Comparison of ENCODE assay signal across 11 cellular contexts in the genomic region with DNA sequence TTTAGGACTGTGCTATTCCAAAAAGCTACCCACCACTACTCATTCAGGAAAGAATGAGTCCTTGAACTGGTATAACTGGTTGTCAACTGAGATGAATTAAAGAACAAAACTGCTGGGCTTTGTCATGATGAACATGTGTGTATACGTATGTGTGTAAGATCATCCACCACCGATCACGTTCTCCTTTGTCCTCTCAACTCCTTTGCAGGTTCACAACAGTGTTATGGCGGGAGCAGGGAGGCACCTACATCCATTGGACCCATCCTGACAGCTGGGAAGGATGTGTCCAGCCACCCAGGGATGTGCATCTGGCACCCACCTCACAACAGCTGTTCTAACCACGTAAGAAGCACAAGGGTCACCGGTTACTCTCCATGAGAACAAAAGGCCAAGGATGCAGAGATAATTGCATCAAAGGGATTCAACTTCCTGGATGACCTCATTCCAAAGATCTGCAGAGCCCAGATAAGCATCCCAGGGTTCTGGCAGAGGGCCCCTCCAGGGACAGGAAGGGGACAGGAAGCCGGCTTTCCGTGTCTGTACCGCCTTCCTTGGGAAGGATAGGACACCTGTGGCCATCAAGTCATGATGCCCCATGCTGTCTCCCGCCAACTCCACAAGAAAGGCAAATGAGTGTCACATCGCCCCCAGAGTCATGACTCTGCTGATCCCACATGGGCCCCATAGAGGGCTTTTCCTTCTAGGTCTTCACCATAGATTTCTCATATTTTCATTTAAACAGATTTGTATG.
A peak's percentile ranks its signal among the peaks of the same experiment; 100 is the strongest.
DNase-seq lines count a peak whose midpoint lies in the region; ATAC-seq, FAIRE-seq and TF ChIP-seq lines count a peak whose summit lies in the region.
"Had no signal": no experiment of that assay in that cellular context is flagged by ENCODE, and none has a peak within 500 bp of the region (broad histone marks: within the 10 kb centered on the region; RNA-seq: fewer than 3 reads in every experiment).

No MANE protein-coding gene starts in this region.

- no peaks in the 10 kb centered on the region for H3K36me3 Mint-ChIP-seq in activated CD4-positive, alpha-beta T cell treated with anti-CD3 and anti-CD28 coated beads, Interleukin-2, amount 10 ng/mL, durations not matched to agents 24 days and 14 days (ENCODE audit: low read depth)

- no peak overlapping the region for H3K27ac Mint-ChIP-seq in activated CD4-positive, alpha-beta T cell treated with anti-CD3 and anti-CD28 coated beads, Interleukin-2, amount 10 ng/mL, durations not matched to agents 24 days and 14 days
- H3K27ac Mint-ChIP-seq: stimulated activated naive CD8-positive, alpha-beta T cell treated with anti-CD3 and anti-CD28 coated beads, Interleukin-15, Interleukin-2, amounts not matched to agents 100 ng/mL and 50 ng/mL, for 24 hours had no signal

- H3K4me3 ChIP-seq in gastroesophageal sphincter = no peak overlapping the region
- H3K4me3 ChIP-seq in psoas muscle = no peak overlapping the region

- no peak for TF ChIP-seq CTCF in gastroesophageal sphincter (IDR thresholded peaks at IDR 0.05)
- no peak for TF ChIP-seq CTCF in psoas muscle (IDR thresholded peaks at IDR 0.05)

- H3K27me3 ChIP-seq in gastroesophageal sphincter = no peaks in the 10 kb centered on the region
- H3K27me3 ChIP-seq in psoas muscle (ENCODE audit: insufficient read depth in 3 of 3, low read length in 2 of 3) = no peaks in the 10 kb centered on the region

- no peak for TF ChIP-seq POLR2A in H54 (IDR thresholded peaks at IDR 0.05; ENCODE audit: low read depth, low read length)
- no peak for TF ChIP-seq POLR2A in gastroesophageal sphincter (IDR thresholded peaks at IDR 0.05)

- no peak overlapping the region for H3K27ac ChIP-seq in gastroesophageal sphincter
- peak overlapping the region; percentile 53 for H3K27ac ChIP-seq in psoas muscle

- no peaks in the 10 kb centered on the region for H3K9me3 Mint-ChIP-seq in activated CD4-positive, alpha-beta T cell treated with anti-CD3 and anti-CD28 coated beads, Interleukin-2, amount 10 ng/mL, durations not matched to agents 24 days and 14 days
- H3K9me3 Mint-ChIP-seq: stimulated activated naive CD8-positive, alpha-beta T cell treated with anti-CD3 and anti-CD28 coated beads, Interleukin-15, Interleukin-2, amounts not matched to agents 100 ng/mL and 50 ng/mL, for 24 hours had no signal

- H3K4me1 Mint-ChIP-seq in activated CD4-positive, alpha-beta T cell treated with anti-CD3 and anti-CD28 coated beads, Interleukin-2, amount 10 ng/mL, durations not matched to agents 24 days and 14 days = peaks cover 3% of the 10 kb centered on the region

- H3K9me3 ChIP-seq in gastroesophageal sphincter (peaks cover 0 to 4% (median 0%) of the 10 kb centered on the region in 3 donors), psoas muscle (no peaks in the 10 kb centered on the region)

- H3K4me1 ChIP-seq in gastroesophageal sphincter = no peaks in the 10 kb centered on the region
- H3K4me1 ChIP-seq in psoas muscle = no peaks in the 10 kb centered on the region

- FAIRE-seq in H54 (lab: Jason Lieb, UNC) = peak; percentile 65

- no peaks in the 10 kb centered on the region for H3K36me3 ChIP-seq in gastroesophageal sphincter
- no peaks in the 10 kb centered on the region for H3K36me3 ChIP-seq in psoas muscle (ENCODE audit: insufficient read depth in 1 of 2, low read depth in 1 of 2)

- 77% methylated on average over 8 of the region's 11 CpGs; no CpG with 5 or more reads in 1 of the 2 donors for WGBS in gastroesophageal sphincter (ENCODE audit: low coverage in 1 of 2), 2 donors
- WGBS in psoas muscle, 3 donors = 57 to 69% (median 59%) methylated on average over 11 of the region's 11 CpGs

- DNase-seq in H54 (ENCODE audit: insufficient read length, low spot score) (peak; percentile 47), SHP77 (lab: John Stamatoyannopoulos, UW) (peak; percentile 79 to 85), psoas muscle (peak in 1 of 2 donors; percentile 17), KG1 (lab: John Stamatoyannopoulos, UW) (no peak), H4 (ENCODE audit: low spot score) (no peak)
- DNase-seq in activated CD4-positive, alpha-beta T cell treated with anti-CD3 and anti-CD28 coated beads, Interleukin-2, amount 10 ng/mL, durations not matched to agents 24 days and 14 days = no peak
- DNase-seq: activated CD8-positive, alpha-beta memory T cell treated with anti-CD3 and anti-CD28 coated beads, Interleukin-2, amount 50 U/mL, for 4 hours; posterior cingulate gyrus had no signal

- intact Hi-C loops in psoas muscle (cut with DNase I) = no loop called here
- intact Hi-C loops in activated CD4-positive, alpha-beta T cell treated with anti-CD3 and anti-CD28 coated beads, Interleukin-2, amount 10 ng/mL, durations not matched to agents 24 days and 14 days (cut with micrococcal nuclease) = no loop called here

- no peak for TF ChIP-seq EP300 in gastroesophageal sphincter (IDR thresholded peaks at IDR 0.05)

- ATAC-seq in gastroesophageal sphincter (peak; percentile 56), psoas muscle (peak; percentile 33 to 84 (median 76)), GM21528 (IDR thresholded peaks at IDR 0.05; ENCODE audit: low FRiP score, unreplicated experiment) (no peak)

- peaks cover 15% of the 10 kb centered on the region for H3K27me3 Mint-ChIP-seq in activated CD4-positive, alpha-beta T cell treated with anti-CD3 and anti-CD28 coated beads, Interleukin-2, amount 10 ng/mL, durations not matched to agents 24 days and 14 days
- H3K27me3 Mint-ChIP-seq: stimulated activated naive CD8-positive, alpha-beta T cell treated with anti-CD3 and anti-CD28 coated beads, Interleukin-15, Interleukin-2, amounts not matched to agents 100 ng/mL and 50 ng/mL, for 24 hours had no signal

- no peak overlapping the region for H3K4me3 Mint-ChIP-seq in activated CD4-positive, alpha-beta T cell treated with anti-CD3 and anti-CD28 coated beads, Interleukin-2, amount 10 ng/mL, durations not matched to agents 24 days and 14 days
- H3K4me3 Mint-ChIP-seq: stimulated activated naive CD8-positive, alpha-beta T cell treated with anti-CD3 and anti-CD28 coated beads, Interleukin-15, Interleukin-2, amounts not matched to agents 100 ng/mL and 50 ng/mL, for 24 hours had no signal

Comparison
In these comparisons a context has a peak if more than half of its experiments do, and no peak if none do; other contexts are left out.
1. DNase-seq: peak in H54 (single experiment) and SHP77 (2 of 2); none in activated CD4-positive, alpha-beta T cell treated with anti-CD3 and anti-CD28 coated beads, Interleukin-2, amount 10 ng/mL, durations not matched to agents 24 days and 14 days (single experiment), KG1 (single experiment) and H4 (single experiment).